In genomic region chr9:84851935-84852585, GRCh38 we compare ENCODE assay signal across 8 cellular contexts.
A peak's percentile ranks its signal among the peaks of the same experiment; 100 is the strongest.
DNase-seq lines count a peak whose midpoint lies in the region; ATAC-seq and TF ChIP-seq lines count a peak whose summit lies in the region.

No MANE protein-coding gene starts in this region.

- intact Hi-C loops in gastrocnemius medialis (cut with DNase I; ENCODE audit: low total_unique reads), result no loop called here

- TF ChIP-seq POLR2A in gastrocnemius medialis (IDR thresholded peaks at IDR 0.05), result no peak

- DNase-seq in HFF-Myc (ENCODE audit: extremely low read depth, low read depth) (peak; percentile 90), RWPE2 (ENCODE audit: low spot score) (peak; percentile 84), foreskin keratinocyte (peak; percentile 91 to 95), gastrocnemius medialis (peak in 1 of 2 donors; percentile 48), MV-4-11 (lab: John Stamatoyannopoulos, UW) (no peak)

- H3K36me3 ChIP-seq in RWPE2 (ENCODE audit: low read depth) (no peaks in the 10 kb centered on the region), gastrocnemius medialis (no peaks in the 10 kb centered on the region)

- ATAC-seq in RWPE2 (ENCODE audit: low read depth) (peak; percentile 98), foreskin keratinocyte (peak; percentile 97), gastrocnemius medialis (peak; percentile 68 to 77), GM19463 (IDR thresholded peaks at IDR 0.05; ENCODE audit: unreplicated experiment) (no peak), GM19397 (IDR thresholded peaks at IDR 0.05; ENCODE audit: unreplicated experiment) (no peak), GM21390 (IDR thresholded peaks at IDR 0.05; ENCODE audit: unreplicated experiment) (no peak)

- H3K4me1 ChIP-seq in RWPE2 (ENCODE audit: insufficient read depth, poor library complexity, severe bottlenecking), result peaks cover 13% of the 10 kb centered on the region
- peaks cover 14% of the 10 kb centered on the region for H3K4me1 ChIP-seq in foreskin keratinocyte
- peaks cover 14 to 16% of the 10 kb centered on the region in 2 donors for H3K4me1 ChIP-seq in gastrocnemius medialis

- H3K27ac ChIP-seq in RWPE2 (ENCODE audit: poor library complexity, severe bottlenecking) (peak overlapping the region; percentile 27), foreskin keratinocyte (no peak overlapping the region), gastrocnemius medialis (no peak overlapping the region)

- in situ Hi-C loops in gastrocnemius medialis (cut with MboI; ENCODE audit: low sequenced_read_pairs in 4 of 4), result no loop called here

- H3K9me3 ChIP-seq in RWPE2 (ENCODE audit: severe bottlenecking) (no peaks in the 10 kb centered on the region), gastrocnemius medialis (no peaks in the 10 kb centered on the region)

- H3K4me3 ChIP-seq in HFF-Myc (replicated peaks; ENCODE audit: low read depth, low read length) (no peak overlapping the region), RWPE2 (ENCODE audit: severe bottlenecking) (no peak overlapping the region), gastrocnemius medialis (no peak overlapping the region)

- H3K27me3 ChIP-seq in RWPE2 (ENCODE audit: insufficient read depth, poor library complexity, severe bottlenecking) (no peaks in the 10 kb centered on the region), foreskin keratinocyte (no peaks in the 10 kb centered on the region), gastrocnemius medialis (no peaks in the 10 kb centered on the region)

- TF ChIP-seq CTCF in HFF-Myc (IDR thresholded peaks at IDR 0.05; ENCODE audit: low read depth, low read length, missing control alignments) (no peak), RWPE2 (IDR thresholded peaks at IDR 0.05; ENCODE audit: poor library complexity, severe bottlenecking) (no peak), foreskin keratinocyte (conservative IDR thresholded peaks at IDR 0.05) (no peak), gastrocnemius medialis (IDR thresholded peaks at IDR 0.05 in 4 of 5, conservative IDR thresholded peaks at IDR 0.05 in 1 of 5) (no peak)

Comparison
In these comparisons a context has a peak if more than half of its experiments do, and no peak if none do; other contexts are left out.
1. ATAC-seq: peak in RWPE2 (single experiment), foreskin keratinocyte (single experiment) and gastrocnemius medialis (2 of 2); none in GM19463 (single experiment), GM19397 (single experiment) and GM21390 (single experiment).